Comparison of ENCODE assay signal across 27 cellular contexts in the genomic region with DNA sequence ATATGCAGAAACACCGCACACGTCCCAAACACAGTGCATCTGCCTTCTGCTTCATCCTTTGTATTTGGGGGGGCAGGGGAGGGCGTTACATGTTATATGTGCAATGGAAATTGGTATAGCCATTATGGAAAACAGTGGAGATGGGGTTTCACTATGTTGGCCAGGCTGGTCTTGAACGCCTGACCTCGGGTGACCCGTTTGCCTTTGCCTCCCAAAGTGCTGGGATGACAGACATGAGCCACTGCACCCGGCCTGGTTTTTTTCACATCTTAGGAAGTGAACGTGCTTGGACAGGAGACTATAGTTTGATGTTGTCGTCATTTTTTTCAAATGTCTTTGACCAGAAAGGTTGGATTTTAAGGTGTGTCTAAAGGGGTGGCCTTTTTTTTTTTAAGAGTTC.
"Had no signal": no experiment of that assay in that cellular context is flagged by ENCODE, and none has a peak within 500 bp of the region (broad histone marks: within the 10 kb centered on the region; RNA-seq: fewer than 3 reads in every experiment).

No MANE protein-coding gene starts in this region.

- ATAC-seq: naive thymus-derived CD8-positive, alpha-beta T cell; natural killer cell treated with Interleukin-12 subunit alpha and Interleukin-12 subunit beta and Interleukin-15 and Interleukin-18, amount 100 ng/mL, for 72 hours; pancreas; psoas muscle; right cardiac atrium; right lobe of liver; stimulated activated effector memory CD8-positive, alpha-beta T cell treated with anti-CD3 and anti-CD28 coated beads, Interleukin-12 subunit alpha, Interleukin-12 subunit beta, amount 100 ng/mL, for 72 hours; stimulated activated naive B cell treated with anti-CD40 and anti-IgM and Interleukin-4, amounts not matched to agents 10 μg/mL and 1 μg/mL and 100 μg/mL, for 72 hours had no signal

- DNase-seq: naive thymus-derived CD8-positive, alpha-beta T cell; nephron progenitor cell; nucleus accumbens; pancreas; psoas muscle; right cardiac atrium; right lobe of liver; sigmoid colon; small intestine; stimulated activated CD4-positive, alpha-beta T cell treated with anti-CD3 and anti-CD28 coated beads, Interleukin-15, amount 100 ng/mL, for 24 hours; stimulated activated CD4-positive, alpha-beta T cell treated with anti-CD3 and anti-CD28 coated beads, Interleukin-2, amount 100 ng/mL, for 24 hours; stimulated activated CD4-positive, alpha-beta T cell treated with anti-CD3 and anti-CD28 coated beads, Interleukin-2, amount 100 ng/mL, for 48 hours; stimulated activated CD4-positive, alpha-beta T cell treated with anti-CD3 and anti-CD28 coated beads, Interleukin-4, amount 100 ng/mL, for 24 hours; stimulated activated naive B cell treated with anti-CD40 and anti-IgM and Interleukin-4, amounts not matched to agents 10 μg/mL and 1 μg/mL and 100 μg/mL, for 72 hours; stimulated activated naive CD4-positive, alpha-beta T cell treated with Interleukin-2 at 50 U/mL for 16 hours; stomach; thyroid gland; trophoblast cell; upper lobe of left lung; uterus had no signal

- H3K36me3 ChIP-seq: uterus had no signal

- H3K4me1 ChIP-seq: psoas muscle, sigmoid colon, thyroid gland, tibial nerve, upper lobe of left lung, uterus had no signal

- H3K4me3 ChIP-seq: pancreas, psoas muscle, right lobe of liver, sigmoid colon, stomach, thoracic aorta, thyroid gland, tibial nerve, upper lobe of left lung, uterus had no signal

- H3K27ac ChIP-seq: neutrophil, pancreas, psoas muscle, right lobe of liver, sigmoid colon, stomach, thoracic aorta, thyroid gland, tibial nerve, upper lobe of left lung, uterus had no signal

- H3K4me1 Mint-ChIP-seq: naive thymus-derived CD8-positive, alpha-beta T cell; neural crest cell; stimulated activated effector memory CD8-positive, alpha-beta T cell treated with anti-CD3 and anti-CD28 coated beads, Interleukin-12 subunit alpha, Interleukin-12 subunit beta, amount 100 ng/mL, for 72 hours had no signal

- H3K27me3 ChIP-seq: neutrophil, pancreas, right lobe of liver, sigmoid colon, stomach, thyroid gland, tibial nerve, upper lobe of left lung, uterus had no signal

- H3K27me3 Mint-ChIP-seq: naive thymus-derived CD8-positive, alpha-beta T cell; natural killer cell treated with Interleukin-12 subunit alpha and Interleukin-12 subunit beta and Interleukin-15 and Interleukin-18, amount 100 ng/mL, for 72 hours; stimulated activated naive B cell treated with anti-CD40 and anti-IgM and Interleukin-4, amounts not matched to agents 10 μg/mL and 1 μg/mL and 100 μg/mL, for 72 hours; stimulated activated naive CD8-positive, alpha-beta T cell treated with anti-CD3 and anti-CD28 coated beads, Interleukin-15, Interleukin-2, amounts not matched to agents 100 ng/mL and 50 ng/mL, for 24 hours had no signal

- H3K27ac Mint-ChIP-seq: naive thymus-derived CD8-positive, alpha-beta T cell; natural killer cell treated with Interleukin-12 subunit alpha and Interleukin-12 subunit beta and Interleukin-15 and Interleukin-18, amount 100 ng/mL, for 72 hours; nephron progenitor cell; stimulated activated effector memory CD8-positive, alpha-beta T cell treated with anti-CD3 and anti-CD28 coated beads, Interleukin-12 subunit alpha, Interleukin-12 subunit beta, amount 100 ng/mL, for 72 hours; stimulated activated naive B cell treated with anti-CD40 and anti-IgM and Interleukin-4, amounts not matched to agents 10 μg/mL and 1 μg/mL and 100 μg/mL, for 72 hours; stimulated activated naive CD8-positive, alpha-beta T cell treated with anti-CD3 and anti-CD28 coated beads, Interleukin-15, Interleukin-2, amounts not matched to agents 100 ng/mL and 50 ng/mL, for 24 hours had no signal

- H3K9me3 ChIP-seq: neutrophil, pancreas, psoas muscle, thoracic aorta, thyroid gland, uterus had no signal

- H3K9me3 Mint-ChIP-seq: natural killer cell treated with Interleukin-12 subunit alpha and Interleukin-12 subunit beta and Interleukin-15 and Interleukin-18, amount 100 ng/mL, for 72 hours; neural crest cell had no signal

- H3K4me3 Mint-ChIP-seq: naive thymus-derived CD8-positive, alpha-beta T cell; natural killer cell treated with Interleukin-12 subunit alpha and Interleukin-12 subunit beta and Interleukin-15 and Interleukin-18, amount 100 ng/mL, for 72 hours; nephron progenitor cell; neural crest cell; stimulated activated effector memory CD8-positive, alpha-beta T cell treated with anti-CD3 and anti-CD28 coated beads, Interleukin-12 subunit alpha, Interleukin-12 subunit beta, amount 100 ng/mL, for 72 hours; stimulated activated naive B cell treated with anti-CD40 and anti-IgM and Interleukin-4, amounts not matched to agents 10 μg/mL and 1 μg/mL and 100 μg/mL, for 72 hours; stimulated activated naive CD8-positive, alpha-beta T cell treated with anti-CD3 and anti-CD28 coated beads, Interleukin-15, Interleukin-2, amounts not matched to agents 100 ng/mL and 50 ng/mL, for 24 hours had no signal

- FAIRE-seq: pancreas, small intestine had no signal
